Comparison of ENCODE assay signal across 11 cellular contexts in genomic region chr6:53284901-53285300, GRCh38.
DNase-seq lines count a peak whose midpoint lies in the region; ATAC-seq, FAIRE-seq and TF ChIP-seq lines count a peak whose summit lies in the region.
"Had no signal": no experiment of that assay in that cellular context is flagged by ENCODE, and none has a peak within 500 bp of the region (broad histone marks: within the 10 kb centered on the region; RNA-seq: fewer than 3 reads in every experiment).

No MANE protein-coding gene starts in this region.

- peaks cover 28% of the 10 kb centered on the region for H3K4me1 ChIP-seq in GM12878 (ENCODE audit: control insufficient read depth, insufficient read depth, low read length)

- whole genome bisulfite sequencing in GM12878 (ENCODE audit: insufficient coverage, insufficient replicate concordance, low lambda C conversion rate, missing lambda C conversion rate) = 48% methylated on average over 4 of the region's 4 CpGs

- RAD21 ChIA-PET in GM12878 (lab: Charles Lee; ENCODE audit: unreplicated experiment) = interaction anchor here (0.8 to 6.2 kb wide), 24 partner anchors 11 to 200 kb away, joined by 3 to 22 read pairs (median 4); no protein-coding TSS in a partner anchor

- peak in 1 of 2 experiments; percentile 33; a peak in 1 of 4 replicates for TF ChIP-seq EP300 in GM12878 (IDR thresholded peaks at IDR 0.05; ENCODE audit: borderline replicate concordance in 1 of 2, control insufficient read depth in 1 of 2, low read depth in 2 of 2, low read length in 2 of 2)

- TF ChIP-seq POLR2A in GM12878 (IDR thresholded peaks at IDR 0.05; ENCODE audit: low read depth, low read length) = no peak

- H3K4me3 ChIP-seq in GM12878 = no peak overlapping the region
- H3K4me3 ChIP-seq: GM23248 had no signal

- intact Hi-C loops in GM12878 (cut with micrococcal nuclease; ENCODE audit: unreplicated experiment) = loop anchor here (2.0 to 5.0 kb wide), 4 partner anchors 62 to 197 kb away; no protein-coding TSS in a partner anchor

- POLR2A ChIA-PET in GM12878 (lab: Charles Lee) = interaction anchor here (0.8 to 1.7 kb wide), 12 partner anchors 9 to 263 kb away, joined by 3 to 9 read pairs (median 4); no protein-coding TSS in a partner anchor

- BruUV-seq in GM12878 (replicated peaks; lab: Mats Ljungman, UMichigan) = no TSS peak

- DNase-seq in GM12878 (ENCODE audit: low read depth, low spot score) (no peak), Ammon's horn (ENCODE audit: low spot score) (no peak), KBM-7 (no peak), SW480 (ENCODE audit: low spot score) (no peak)
- DNase-seq: cerebellar nuclear complex, foreskin melanocyte, GM23248, left ventricle myocardium superior had no signal

- no peaks in the 10 kb centered on the region; the same call in 1 of the 2 replicates for H3K79me2 ChIP-seq in GM12878 (ENCODE audit: control insufficient read depth, insufficient read depth, low read length)

- no peak for TF ChIP-seq RAD21 in GM12878 (IDR thresholded peaks at IDR 0.05; ENCODE audit: insufficient read depth, low read depth, low read length)

- TF ChIP-seq CTCF in GM12878 (IDR thresholded peaks at IDR 0.05 in 2 of 3, conservative IDR thresholded peaks at IDR 0.05 in 1 of 3; ENCODE audit: control insufficient read depth in 2 of 3, extremely low read depth in 1 of 3, insufficient read depth in 1 of 3, low read depth in 3 of 3, low read length in 3 of 3) = no peak

- no peak overlapping the region for H3K27ac ChIP-seq in GM12878 (ENCODE audit: control insufficient read depth, insufficient read depth)
- H3K27ac ChIP-seq: GM23248 had no signal

- ATAC-seq in GM18867 (IDR thresholded peaks at IDR 0.05; ENCODE audit: unreplicated experiment) (peak; percentile 66), GM21447 (IDR thresholded peaks at IDR 0.05; ENCODE audit: unreplicated experiment) (peak; percentile 74), HG03139 (IDR thresholded peaks at IDR 0.05; ENCODE audit: unreplicated experiment) (peak; percentile 71), GM12878 (peak; percentile 76)
- ATAC-seq: left ventricle myocardium superior had no signal

- peaks cover 7 to 10% of the 10 kb centered on the region in 2 experiments; a peak in 3 of 4 replicates for H3K36me3 ChIP-seq in GM12878 (ENCODE audit: control insufficient read depth in 2 of 2, insufficient read depth in 2 of 2, low read length in 1 of 2)

- CTCF ChIA-PET in GM12878 (lab: Yijun Ruan, JAX) = interaction anchor here (0.8 to 2.0 kb wide), 22 partner anchors 9 to 199 kb away, joined by 3 to 8 read pairs (median 4); partner anchors contain the start of gene ELOVL5

- H3K4me2 ChIP-seq in GM12878 (ENCODE audit: control insufficient read depth, insufficient read depth) = no peak overlapping the region

- H3K27me3 ChIP-seq in GM12878 (replicated peaks in 1 of 2; ENCODE audit: control insufficient read depth in 2 of 2, insufficient read depth in 2 of 2, low read length in 1 of 2) = no peaks in the 10 kb centered on the region

- no peak overlapping the region for H3K9ac ChIP-seq in GM12878 (ENCODE audit: control insufficient read depth, insufficient read depth, low read length)
- H3K9ac ChIP-seq: GM23248 had no signal

- H2AFZ ChIP-seq in GM12878 (ENCODE audit: control insufficient read depth, low read depth, low read length) = no peak overlapping the region
- H2AFZ ChIP-seq: GM23248 had no signal

- peak; percentile 78 for FAIRE-seq in GM12878 (lab: Jason Lieb, UNC)

- H4K20me1 ChIP-seq in GM12878 (ENCODE audit: control insufficient read depth, insufficient read depth) = no peaks in the 10 kb centered on the region

- no peaks in the 10 kb centered on the region for H3K9me3 ChIP-seq in GM12878 (replicated peaks; ENCODE audit: control insufficient read depth, insufficient read depth, low read length)

- in situ Hi-C loops in GM12878 (cut with MboI) = loop anchor here (5.0 kb wide), 1 partner anchor 113 kb away; no protein-coding TSS in a partner anchor
- in situ Hi-C loops in KBM-7 (cut with MboI; ENCODE audit: low pct_unique_long_range_greater_than_20kb, low sequenced_read_pairs) = no loop called here

- SMC1A ChIA-PET in GM12878 (lab: Charles Lee; ENCODE audit: uncharacterized antibody, unreplicated experiment) = interaction anchor here (0.8 to 4.8 kb wide), 31 partner anchors 12 to 199 kb away, joined by 3 to 22 read pairs (median 6); no protein-coding TSS in a partner anchor

TF ChIP-seq in GM12878, 131 proteins besides CTCF, POLR2A, EP300 and RAD21 (continues in another document):
- 0 out of 2 replicates have a peak, but pooled peaks have one; percentile 17 for TF ChIP-seq SMARCA5 (IDR thresholded peaks at IDR 0.05)
- TF ChIP-seq ZNF622 (IDR thresholded peaks at IDR 0.05) = no peak
- peak in 1 of 2 experiments; percentile 80; a peak in 2 of 4 replicates for TF ChIP-seq ETV6 (conservative IDR thresholded peaks at IDR 0.05 in 1 of 2, IDR thresholded peaks at IDR 0.05 in 1 of 2; ENCODE audit: borderline replicate concordance in 1 of 2, low read depth in 1 of 2)
- TF ChIP-seq SKIL (IDR thresholded peaks at IDR 0.05; ENCODE audit: low read depth, poor library complexity, severe bottlenecking) = peak; percentile 52
- peak; percentile 50; the same call in 1 of the 2 replicates for TF ChIP-seq IKZF1 (conservative IDR thresholded peaks at IDR 0.05)
- 0 out of 2 replicates have a peak, but pooled peaks have one; percentile 16 for TF ChIP-seq RELB (IDR thresholded peaks at IDR 0.05; ENCODE audit: low read depth)
- TF ChIP-seq JUNB (IDR thresholded peaks at IDR 0.05) = peak; percentile 79
- 0 out of 2 replicates have a peak, but pooled peaks have one; percentile 30 for TF ChIP-seq CREM (IDR thresholded peaks at IDR 0.05; ENCODE audit: low read depth)
- 0 out of 2 replicates have a peak, but pooled peaks have one; percentile 47 for TF ChIP-seq ZBED1 (IDR thresholded peaks at IDR 0.05; ENCODE audit: borderline replicate concordance)
- TF ChIP-seq IKZF2 (IDR thresholded peaks at IDR 0.05) = peak; percentile 57 to 63; a peak in 3 of 4 replicates
- no peak for TF ChIP-seq CREB1 (IDR thresholded peaks at IDR 0.05; ENCODE audit: low read depth)
- 0 out of 2 replicates have a peak, but pooled peaks have one; percentile 19 for TF ChIP-seq RUNX3 (IDR thresholded peaks at IDR 0.05; ENCODE audit: low read length)
- TF ChIP-seq ZNF592 (IDR thresholded peaks at IDR 0.05) = no peak
- TF ChIP-seq STAT1 (conservative IDR thresholded peaks at IDR 0.05) = no peak
- peak; percentile 52 for TF ChIP-seq EED (IDR thresholded peaks at IDR 0.05; ENCODE audit: low read depth)
